Comparison of ENCODE assay signal across 11 cellular contexts in genomic region chr2:45170191-45170975, GRCh38.
DNase-seq lines count a peak whose midpoint lies in the region; ATAC-seq and TF ChIP-seq lines count a peak whose summit lies in the region.
"Had no signal": no experiment of that assay in that cellular context is flagged by ENCODE, and none has a peak within 500 bp of the region (broad histone marks: within the 10 kb centered on the region; RNA-seq: fewer than 3 reads in every experiment).

No MANE protein-coding gene starts in this region.

- no peak overlapping the region for H4K12ac ChIP-seq in trophoblast cell (ENCODE audit: low read depth, low read length)

- H3K9me3 ChIP-seq in PC-3 (ENCODE audit: low read length) (no peaks in the 10 kb centered on the region), trophoblast cell (ENCODE audit: insufficient read depth, low read depth, low read length) (no peaks in the 10 kb centered on the region)

- peaks cover 80% of the 10 kb centered on the region for H3K4me1 ChIP-seq in PC-3 (ENCODE audit: insufficient read depth, low read length)
- peaks cover 14 to 16% of the 10 kb centered on the region in 2 experiments for H3K4me1 ChIP-seq in trophoblast cell (ENCODE audit: control insufficient read depth in 1 of 2, insufficient read depth in 2 of 2, low read length in 2 of 2)

- WGBS in trophoblast cell (ENCODE audit: extremely low coverage, insufficient coverage, insufficient read length): no CpG with 5 or more reads among the region's 46 CpGs

- DNase-seq in CD14-positive monocyte (ENCODE audit: low spot score) (no peak), PC-3 (no peak), fibroblast of the aortic adventitia (ENCODE audit: low read depth) (no peak), trophoblast cell (no peak), GM19240 (ENCODE audit: insufficient read length, low spot score) (no peak), NCI-H524 (lab: John Stamatoyannopoulos, UW) (no peak)
- DNase-seq: activated CD4-positive, alpha-beta T cell treated with anti-CD3 and anti-CD28 coated beads for 4 hours; amygdala; CD4-positive, alpha-beta T cell had no signal

- H3K18ac ChIP-seq in trophoblast cell (ENCODE audit: low read length): no peak overlapping the region

- H2BK5ac ChIP-seq in trophoblast cell (ENCODE audit: low read depth, low read length, poor library complexity): no peak overlapping the region

- no peak overlapping the region for H4K8ac ChIP-seq in trophoblast cell (ENCODE audit: low read depth, low read length)

- H3K27ac ChIP-seq in PC-3 (ENCODE audit: low read length): peak overlapping the region; percentile 93
- H3K27ac ChIP-seq in trophoblast cell (ENCODE audit: low read depth, low read length): no peak overlapping the region

- peak overlapping the region; percentile 24 to 77 for H3K4me3 Mint-ChIP-seq in CD14-positive monocyte
- H3K4me3 Mint-ChIP-seq: CD4-positive, alpha-beta T cell had no signal

- CTCF ChIA-PET in PC-3 (lab: Charles Lee): interaction anchor here (0.5 to 0.7 kb wide), 3 partner anchors 11 to 190 kb away, joined by 3 to 13 read pairs (median 3); no protein-coding TSS in a partner anchor

- peaks cover 0 to 15% (median 2%) of the 10 kb centered on the region in 7 donors for H3K9me3 Mint-ChIP-seq in CD14-positive monocyte
- H3K9me3 Mint-ChIP-seq: CD4-positive, alpha-beta T cell had no signal

- no peaks in the 10 kb centered on the region for H3K9me2 ChIP-seq in PC-3 (replicated peaks; ENCODE audit: low read length)

- H3K14ac ChIP-seq in trophoblast cell (ENCODE audit: low read length): no peak overlapping the region

- no peak for TF ChIP-seq CTCF in CD14-positive monocyte (IDR thresholded peaks at IDR 0.05)
- TF ChIP-seq CTCF in PC-3 (conservative IDR thresholded peaks at IDR 0.05; ENCODE audit: low read depth, low read length): no peak
- TF ChIP-seq CTCF in fibroblast of the aortic adventitia (IDR thresholded peaks at IDR 0.05; ENCODE audit: insufficient read depth, low read length): no peak

- peaks cover 81 to 90% (median 82%) of the 10 kb centered on the region in 3 donors for H3K27me3 Mint-ChIP-seq in CD14-positive monocyte (ENCODE audit: low read depth in 3 of 3)

- no peak overlapping the region for H4K91ac ChIP-seq in trophoblast cell (ENCODE audit: low read depth, low read length)

- BruUV-seq in PC-3 (replicated peaks; lab: Mats Ljungman, UMichigan): TSS peak; percentile 40

- POLR2A ChIA-PET in PC-3 (lab: Charles Lee; ENCODE audit: unreplicated experiment): no interaction called here

- intact Hi-C loops in CD14-positive monocyte (cut with micrococcal nuclease) (no loop called here), PC-3 (cut with micrococcal nuclease) (loop anchor here (2.0 to 5.0 kb wide), 6 partner anchors 68 to 324 kb away; no protein-coding TSS in a partner anchor)

- H3K79me1 ChIP-seq in trophoblast cell (ENCODE audit: low read length): no peaks in the 10 kb centered on the region

- H3K36me3 ChIP-seq in PC-3 (ENCODE audit: low read depth, low read length) (0 out of 2 replicates have a peak, but pooled peaks cover 4% of the 10 kb centered on the region), trophoblast cell (ENCODE audit: control insufficient read depth in 1 of 2, insufficient read depth in 2 of 2, low read length in 2 of 2) (no peaks in the 10 kb centered on the region)

- H3K4me2 ChIP-seq in PC-3 (ENCODE audit: low read length) (peak overlapping the region; percentile 97), trophoblast cell (ENCODE audit: low read length) (peak overlapping the region; percentile 76)

- H3K27me3 ChIP-seq in PC-3 (ENCODE audit: low read length): no peaks in the 10 kb centered on the region
- H3K27me3 ChIP-seq in trophoblast cell (ENCODE audit: insufficient read depth, low read length): peaks cover 38% of the 10 kb centered on the region

- peaks cover 11% of the 10 kb centered on the region for H3K4me1 Mint-ChIP-seq in CD14-positive monocyte

- H3K79me2 ChIP-seq in PC-3 (ENCODE audit: low read length) (peaks cover 77% of the 10 kb centered on the region), trophoblast cell (ENCODE audit: control insufficient read depth, insufficient read depth, low read length, poor library complexity) (no peaks in the 10 kb centered on the region)

- ATAC-seq in PC-3 (no peak), HG02852 (IDR thresholded peaks at IDR 0.05; ENCODE audit: unreplicated experiment) (no peak), GM21515 (IDR thresholded peaks at IDR 0.05; ENCODE audit: unreplicated experiment) (no peak)

- no peak overlapping the region for H2AK5ac ChIP-seq in trophoblast cell (ENCODE audit: low read length)

- no peak overlapping the region for H2BK12ac ChIP-seq in trophoblast cell (ENCODE audit: low read length)

- H3K4me3 ChIP-seq in PC-3 (ENCODE audit: low read length) (peak overlapping the region; percentile 73; the same call in 1 of the 2 replicates), fibroblast of the aortic adventitia (ENCODE audit: low read depth, low read length) (peak overlapping the region; percentile 57), trophoblast cell (ENCODE audit: low read depth, low read length) (no peak overlapping the region)

- no peak overlapping the region for H3K4ac ChIP-seq in trophoblast cell (ENCODE audit: low read depth, low read length)

- H3K9ac ChIP-seq in PC-3 (ENCODE audit: low read length) (peak overlapping the region; percentile 98), trophoblast cell (ENCODE audit: low read length) (no peak overlapping the region)

- H2AFZ ChIP-seq in PC-3 (ENCODE audit: low read length): no peak overlapping the region
- no peak overlapping the region for H2AFZ ChIP-seq in trophoblast cell (ENCODE audit: insufficient read depth, low read length, poor library complexity)

- H4K20me1 ChIP-seq in PC-3 (ENCODE audit: low read length): no peaks in the 10 kb centered on the region

- no peak overlapping the region for H3K27ac Mint-ChIP-seq in CD14-positive monocyte
- H3K27ac Mint-ChIP-seq: CD4-positive, alpha-beta T cell had no signal

- peaks cover 3 to 4% of the 10 kb centered on the region in 2 donors for H3K36me3 Mint-ChIP-seq in CD14-positive monocyte

- no peak overlapping the region for H2BK120ac ChIP-seq in trophoblast cell (ENCODE audit: insufficient read depth, low read length, poor library complexity)

- H3K23ac ChIP-seq in trophoblast cell (ENCODE audit: low read length): no peak overlapping the region

- no peaks in the 10 kb centered on the region for H3F3A ChIP-seq in PC-3 (ENCODE audit: low read length, unreplicated experiment)
